19 cellular contexts compared by ENCODE assay signal in genomic region chr11:60477035-60477445, GRCh38. TPM values are rescaled to one million over a fixed set of nuclear protein-coding genes. Genes with fewer than 3 reads are reported as not detected.
DNase-seq lines count a peak whose midpoint lies in the region; ATAC-seq and TF ChIP-seq lines count a peak whose summit lies in the region.
"Had no signal": no experiment of that assay in that cellular context is flagged by ENCODE, and none has a peak within 500 bp of the region (broad histone marks: within the 10 kb centered on the region; RNA-seq: fewer than 3 reads in every experiment).

No MANE protein-coding gene starts in this region.

- no peak for TF ChIP-seq EP300 in stomach (IDR thresholded peaks at IDR 0.05)

- TF ChIP-seq CTCF in CD14-positive monocyte (IDR thresholded peaks at IDR 0.05) = no peak
- TF ChIP-seq CTCF in stomach (IDR thresholded peaks at IDR 0.05) = no peak

- H3K9me3 Mint-ChIP-seq in CD14-positive monocyte = peaks cover 0 to 4% (median under 1%) of the 10 kb centered on the region in 7 donors
- H3K9me3 Mint-ChIP-seq in activated CD8-positive, alpha-beta memory T cell treated with anti-CD3 and anti-CD28 coated beads, Interleukin-2, amount 10 ng/mL, durations not matched to agents 7 days and 5 days (ENCODE audit: low read depth) = no peaks in the 10 kb centered on the region

- H3K27ac ChIP-seq in stomach = no peak overlapping the region
- H3K27ac ChIP-seq: ascending aorta, lower lobe of right lung had no signal

- CTCF ChIA-PET in activated CD8-positive, alpha-beta memory T cell treated with anti-CD3 and anti-CD28 coated beads, Interleukin-2, amount 10 ng/mL, durations not matched to agents 7 days and 5 days (lab: Charles Lee) = no interaction called here

- WGBS in stomach, 5 donors = 67 to 77% (median 72%) methylated on average over 6 of the region's 6 CpGs

- peaks cover 23% of the 10 kb centered on the region for H3K4me1 Mint-ChIP-seq in CD14-positive monocyte
- no peaks in the 10 kb centered on the region for H3K4me1 Mint-ChIP-seq in activated CD8-positive, alpha-beta memory T cell treated with anti-CD3 and anti-CD28 coated beads, Interleukin-2, amount 10 ng/mL, durations not matched to agents 7 days and 5 days

- no peak overlapping the region for H3K4me3 ChIP-seq in stomach
- H3K4me3 ChIP-seq: ascending aorta, heart right ventricle, lower lobe of right lung had no signal

- DNase-seq in CD14-positive monocyte (ENCODE audit: low spot score) = no peak
- DNase-seq in RPMI8226 = peak; percentile 22
- DNase-seq in stomach = no peak
- no peak for DNase-seq in activated CD8-positive, alpha-beta memory T cell treated with anti-CD3 and anti-CD28 coated beads, Interleukin-2, amount 10 ng/mL, durations not matched to agents 7 days and 5 days
- DNase-seq in NCI-H2107 treated with DMSO at 0.1 percent for 48 hours (lab: John Stamatoyannopoulos, UW; ENCODE audit: unreplicated experiment) = no peak
- DNase-seq: activated T-cell treated with anti-CD3 and anti-CD28 coated beads, Interleukin-2, amount 50 U/mL, for 72 hours; DMS79; heart right ventricle; lower lobe of right lung; NCI-H1092 treated with DMSO at 0.1 percent for 48 hours; NCI-H526 treated with DMSO at 0.1 percent for 48 hours; nucleus accumbens; SK-N-SH had no signal

- TF ChIP-seq POLR2A in stomach (IDR thresholded peaks at IDR 0.05) = no peak

- H3K36me3 ChIP-seq in stomach = no peaks in the 10 kb centered on the region
- H3K36me3 ChIP-seq: ascending aorta, heart right ventricle, lower lobe of right lung had no signal

- H3K27ac Mint-ChIP-seq in CD14-positive monocyte = peak overlapping the region in 4 of 7 donors; percentile 24 to 83 (median 68)
- H3K27ac Mint-ChIP-seq in activated CD8-positive, alpha-beta memory T cell treated with anti-CD3 and anti-CD28 coated beads, Interleukin-2, amount 10 ng/mL, durations not matched to agents 7 days and 5 days = no peak overlapping the region
- H3K27ac Mint-ChIP-seq: activated T-cell treated with anti-CD3 and anti-CD28 coated beads, Interleukin-2, amount 50 U/mL, for 72 hours had no signal

- H3K27me3 ChIP-seq in stomach = no peaks in the 10 kb centered on the region
- H3K27me3 ChIP-seq: ascending aorta, heart right ventricle had no signal

- H3K36me3 Mint-ChIP-seq in CD14-positive monocyte = peaks cover 0 to 2% of the 10 kb centered on the region in 2 donors
- no peaks in the 10 kb centered on the region for H3K36me3 Mint-ChIP-seq in activated CD8-positive, alpha-beta memory T cell treated with anti-CD3 and anti-CD28 coated beads, Interleukin-2, amount 10 ng/mL, durations not matched to agents 7 days and 5 days

- ATAC-seq in GM19438 (IDR thresholded peaks at IDR 0.05; ENCODE audit: low read depth, unreplicated experiment) = peak; percentile 54
- peak; percentile 67 for ATAC-seq in HG03159 (IDR thresholded peaks at IDR 0.05; ENCODE audit: unreplicated experiment)
- ATAC-seq in HG02610 (IDR thresholded peaks at IDR 0.05; ENCODE audit: unreplicated experiment) = no peak
- ATAC-seq in activated CD8-positive, alpha-beta memory T cell treated with anti-CD3 and anti-CD28 coated beads, Interleukin-2, amount 10 ng/mL, durations not matched to agents 7 days and 5 days = no peak
- ATAC-seq: activated CD4-positive, CD25-positive, alpha-beta regulatory T cell treated with anti-CD3 and anti-CD28 coated beads, Interleukin-2, amount 50 U/mL, for 24 hours; lower lobe of right lung had no signal

- H3K4me3 Mint-ChIP-seq in CD14-positive monocyte = no peak overlapping the region
- no peak overlapping the region for H3K4me3 Mint-ChIP-seq in activated CD8-positive, alpha-beta memory T cell treated with anti-CD3 and anti-CD28 coated beads, Interleukin-2, amount 10 ng/mL, durations not matched to agents 7 days and 5 days
- H3K4me3 Mint-ChIP-seq: activated T-cell treated with anti-CD3 and anti-CD28 coated beads, Interleukin-2, amount 50 U/mL, for 72 hours had no signal

- intact Hi-C loops in CD14-positive monocyte (cut with micrococcal nuclease) = no loop called here
- intact Hi-C loops in stomach (cut with DNase I; ENCODE audit: low total_unique reads) = no loop called here

- H3K4me1 ChIP-seq in stomach = no peaks in the 10 kb centered on the region
- H3K4me1 ChIP-seq: ascending aorta, lower lobe of right lung had no signal

- no peaks in the 10 kb centered on the region for H3K27me3 Mint-ChIP-seq in CD14-positive monocyte (ENCODE audit: low read depth in 3 of 3)
- H3K27me3 Mint-ChIP-seq in activated CD8-positive, alpha-beta memory T cell treated with anti-CD3 and anti-CD28 coated beads, Interleukin-2, amount 10 ng/mL, durations not matched to agents 7 days and 5 days = peaks cover 30% of the 10 kb centered on the region

- no peaks in the 10 kb centered on the region for H3K9me3 ChIP-seq in stomach
- H3K9me3 ChIP-seq: ascending aorta, lower lobe of right lung, SK-N-SH had no signal

RNA-seq across cellular contexts. Expression of gene MS4A12, which starts 15.5 kb away (rescaled TPM):
- polyA plus RNA-seq in CD14-positive monocyte = not detected
- total RNA-seq in stomach = 1 to 10 TPM in 2 of 5 donors, not detected in 3; 2.9 to 4.6 TPM
- 1 to 10 TPM in 1 of 3 donors, not detected in 2; 1.1 TPM for polyA plus RNA-seq in stomach
- total RNA-seq in activated CD8-positive, alpha-beta memory T cell treated with anti-CD3 and anti-CD28 coated beads, Interleukin-2, amount 10 ng/mL, durations not matched to agents 7 days and 5 days = not detected
- total RNA-seq: activated T-cell treated with anti-CD3 and anti-CD28 coated beads, Interleukin-2, amount 50 U/mL, for 72 hours; ascending aorta; lower lobe of right lung had no signal
- polyA plus RNA-seq: AG04450, heart right ventricle, SK-N-SH had no signal

RNA-seq across cellular contexts. Expression of gene MS4A1, which starts 21.4 kb away (rescaled TPM):
- polyA plus RNA-seq in CD14-positive monocyte (1 to 10 TPM in 1 of 2 donors, under 1 TPM in 1; 0.88 to 1.3 TPM), stomach (1 to 10 TPM in 2 of 3 donors, under 1 TPM in 1; 0.12 to 8.8 (median 1.2) TPM)
- total RNA-seq in stomach = 1 to 10 TPM in 2 of 5 donors, under 1 TPM in 2, not detected in 1; 0.29 to 3.9 (median 2.2) TPM
- not detected for total RNA-seq in activated CD8-positive, alpha-beta memory T cell treated with anti-CD3 and anti-CD28 coated beads, Interleukin-2, amount 10 ng/mL, durations not matched to agents 7 days and 5 days
- total RNA-seq: ascending aorta had no signal
- polyA plus RNA-seq: AG04450, SK-N-SH had no signal

RNA-seq across cellular contexts. Expression of gene MS4A13, which starts 38.2 kb away (rescaled TPM):
- polyA plus RNA-seq in CD14-positive monocyte (not detected), stomach (not detected)
- not detected for total RNA-seq in stomach
- not detected for total RNA-seq in activated CD8-positive, alpha-beta memory T cell treated with anti-CD3 and anti-CD28 coated beads, Interleukin-2, amount 10 ng/mL, durations not matched to agents 7 days and 5 days
- total RNA-seq: activated T-cell treated with anti-CD3 and anti-CD28 coated beads, Interleukin-2, amount 50 U/mL, for 72 hours; ascending aorta; heart right ventricle; lower lobe of right lung had no signal
- polyA plus RNA-seq: AG04450, heart right ventricle, SK-N-SH had no signal

RNA-seq across cellular contexts. Expression of gene MS4A5, which starts 47.7 kb away (rescaled TPM):
- polyA plus RNA-seq in CD14-positive monocyte = not detected
- not detected for total RNA-seq in stomach
- not detected for polyA plus RNA-seq in stomach
- not detected for total RNA-seq in activated CD8-positive, alpha-beta memory T cell treated with anti-CD3 and anti-CD28 coated beads, Interleukin-2, amount 10 ng/mL, durations not matched to agents 7 days and 5 days
- total RNA-seq: activated T-cell treated with anti-CD3 and anti-CD28 coated beads, Interleukin-2, amount 50 U/mL, for 72 hours; ascending aorta; heart right ventricle; lower lobe of right lung had no signal
- polyA plus RNA-seq: AG04450, heart right ventricle, SK-N-SH had no signal

Comparison
In these comparisons a context has a peak if more than half of its experiments do, and no peak if none do; other contexts are left out.
1. ATAC-seq: peak in GM19438 (single experiment) and HG03159 (single experiment); none in HG02610 (single experiment) and activated CD8-positive, alpha-beta memory T cell treated with anti-CD3 and anti-CD28 coated beads, Interleukin-2, amount 10 ng/mL, durations not matched to agents 7 days and 5 days (single experiment).